10 cellular contexts compared by ENCODE assay signal in the genomic region with DNA sequence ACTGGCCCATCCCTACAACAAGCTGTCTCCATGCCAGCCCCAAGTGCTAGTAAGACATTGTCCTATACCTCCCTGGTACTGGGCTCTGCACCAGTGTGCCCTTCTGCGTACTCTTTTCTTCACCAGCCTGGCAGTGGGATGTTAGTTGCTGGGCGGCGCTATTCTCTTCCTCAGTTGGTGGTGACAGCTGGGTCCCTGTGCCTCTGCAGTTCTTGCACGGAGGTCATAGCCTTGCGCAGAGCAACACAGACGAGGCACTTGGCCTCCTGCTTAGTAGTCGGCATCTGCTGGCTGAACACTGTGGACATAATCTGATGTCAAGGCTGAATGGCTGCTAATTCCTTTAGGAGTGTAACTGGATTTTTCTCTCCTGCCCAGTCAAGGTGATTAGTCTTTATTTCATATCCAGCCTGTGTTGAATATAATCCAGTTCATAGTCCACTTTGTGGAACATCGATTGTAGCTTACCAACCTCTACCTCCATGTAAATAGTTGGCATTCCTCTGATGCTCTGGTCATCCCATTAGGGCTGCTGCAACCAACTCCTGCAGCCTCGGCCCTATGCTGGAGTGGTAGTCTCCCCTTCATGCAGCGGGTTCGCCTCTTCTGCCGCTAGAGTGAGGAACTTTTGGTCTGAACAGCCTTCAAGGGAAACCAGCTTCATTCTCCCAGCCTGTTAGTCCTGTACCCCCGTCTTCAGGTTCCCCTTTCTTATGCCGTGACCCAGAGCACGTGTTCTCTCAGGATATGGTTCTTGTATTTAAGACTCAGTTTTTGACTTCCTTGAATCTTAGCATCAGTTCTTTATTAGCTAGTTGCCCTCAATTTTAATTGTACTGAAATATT. TPM values are rescaled to one million over a fixed set of nuclear protein-coding genes. Genes with fewer than 3 reads are reported as not detected.
DNase-seq lines count a peak whose midpoint lies in the region; ATAC-seq, FAIRE-seq and TF ChIP-seq lines count a peak whose summit lies in the region.
"Had no signal": no experiment of that assay in that cellular context is flagged by ENCODE, and none has a peak within 500 bp of the region (broad histone marks: within the 10 kb centered on the region; RNA-seq: fewer than 3 reads in every experiment).

No MANE protein-coding gene starts in this region.

- H3K4me1 ChIP-seq in K562 (replicated peaks in 1 of 2; ENCODE audit: control insufficient read depth in 2 of 2, insufficient read depth in 2 of 2, low read length in 2 of 2) (peaks cover 16% of the 10 kb centered on the region in 2 experiments; a peak in 4 of 5 replicates), stomach (peaks cover 0 to 53% (median 18%) of the 10 kb centered on the region in 4 donors)

- H3K9me1 ChIP-seq in K562 (ENCODE audit: control insufficient read depth, insufficient read depth, low read length) = peaks cover 6% of the 10 kb centered on the region

- H3K4me3 ChIP-seq in K562 = no peak overlapping the region
- no peak overlapping the region for H3K4me3 ChIP-seq in stomach

- TF ChIP-seq CTCF in K562 (IDR thresholded peaks at IDR 0.05 in 2 of 3, conservative IDR thresholded peaks at IDR 0.05 in 1 of 3; ENCODE audit: insufficient read depth in 2 of 3, low read depth in 1 of 3, low read length in 3 of 3) = no peak
- no peak for TF ChIP-seq CTCF in stomach (IDR thresholded peaks at IDR 0.05)

- peaks cover 12% of the 10 kb centered on the region for H4K20me1 ChIP-seq in K562 (replicated peaks; ENCODE audit: control insufficient read depth, insufficient read depth, low read length)

- TF ChIP-seq POLR2A in K562 (conservative IDR thresholded peaks at IDR 0.05) = no peak
- no peak for TF ChIP-seq POLR2A in stomach (IDR thresholded peaks at IDR 0.05)

- CTCF ChIA-PET in activated naive CD4-positive, alpha-beta T cell treated with anti-CD3 and anti-CD28 coated beads for 36 hours (lab: Charles Lee) = interaction anchor here (0.7 to 1.7 kb wide), 3 partner anchors 11 to 44 kb away, joined by 3 read pairs; no protein-coding TSS in a partner anchor
- CTCF ChIA-PET in K562 (lab: Yijun Ruan, JAX; ENCODE audit: low intra/inter-chr PET ratio) = no interaction called here

- in situ Hi-C loops in KBM-7 (cut with MboI; ENCODE audit: low pct_unique_long_range_greater_than_20kb, low sequenced_read_pairs) = no loop called here
- in situ Hi-C loops in K562 (cut with MboI) = no loop called here

- BruUV-seq in K562 (replicated peaks; lab: Mats Ljungman, UMichigan) = no TSS peak

- DNase-seq in activated naive CD4-positive, alpha-beta T cell treated with anti-CD3 and anti-CD28 coated beads for 36 hours = peak; percentile 22
- DNase-seq in activated naive CD4-positive, alpha-beta T cell treated with Interleukin-2 at 50 U/mL for 16 hours = no peak
- peak; percentile 44 for DNase-seq in KBM-7
- no peak for DNase-seq in K562 (ENCODE audit: extremely low read depth in 1 of 4, low spot score in 3 of 4)
- DNase-seq in stimulated activated naive B cell treated with anti-CD40 and anti-IgM and Interleukin-4, amounts not matched to agents 10 μg/mL and 1 μg/mL and 100 μg/mL, for 72 hours = no peak
- DNase-seq in stomach = no peak
- no peak for DNase-seq in NCI-H226
- no peak for DNase-seq in UCSD-AML1 (lab: John Stamatoyannopoulos, UW; ENCODE audit: unreplicated experiment)
- DNase-seq: activated CD4-positive, CD25-positive, alpha-beta regulatory T cell; NCI-H774 had no signal

- intact Hi-C loops in activated naive CD4-positive, alpha-beta T cell treated with anti-CD3 and anti-CD28 coated beads for 36 hours (cut with micrococcal nuclease) = loop anchor here (2.0 to 10.0 kb wide), 2 partner anchors 35 to 641 kb away; a partner anchor contains a TSS
- intact Hi-C loops in K562 (cut with micrococcal nuclease) (no loop called here), stomach (cut with DNase I; ENCODE audit: low total_unique reads) (no loop called here)

- H3K27ac Mint-ChIP-seq in activated naive CD4-positive, alpha-beta T cell treated with anti-CD3 and anti-CD28 coated beads for 36 hours = peak overlapping the region; percentile 19
- H3K27ac Mint-ChIP-seq in stimulated activated naive B cell treated with anti-CD40 and anti-IgM and Interleukin-4, amounts not matched to agents 10 μg/mL and 1 μg/mL and 100 μg/mL, for 72 hours = peak overlapping the region; percentile 60

- 74% methylated on average over 13 of the region's 15 CpGs for WGBS in K562 (ENCODE audit: insufficient coverage, low coverage, missing lambda C conversion rate)
- WGBS in stomach, 5 donors = 81 to 87% (median 84%) methylated on average over 15 of the region's 15 CpGs

- peaks cover 45% of the 10 kb centered on the region for H3K36me3 ChIP-seq in K562 (ENCODE audit: control insufficient read depth, insufficient read depth, low read length)
- H3K36me3 ChIP-seq in stomach = peaks cover 5 to 67% (median 43%) of the 10 kb centered on the region in 4 donors

- H3K9ac ChIP-seq in K562 (ENCODE audit: insufficient read depth in 1 of 2, low read depth in 2 of 2, low read length in 2 of 2) = 0 out of 4 replicates have a peak overlapping the region, but pooled peaks of 1 of the 2 experiments have one; percentile 13

- H2AFZ ChIP-seq in K562 (ENCODE audit: low read depth, low read length) = no peak overlapping the region

- ATAC-seq in K562 = no peak
- ATAC-seq in stimulated activated naive B cell treated with anti-CD40 and anti-IgM and Interleukin-4, amounts not matched to agents 10 μg/mL and 1 μg/mL and 100 μg/mL, for 72 hours (replicated peaks) = peak; percentile 87 to 88

- no peaks in the 10 kb centered on the region for H3K36me3 Mint-ChIP-seq in activated naive CD4-positive, alpha-beta T cell treated with anti-CD3 and anti-CD28 coated beads for 36 hours (ENCODE audit: low read depth)
- peaks cover 19 to 31% of the 10 kb centered on the region in 2 donors for H3K36me3 Mint-ChIP-seq in stimulated activated naive B cell treated with anti-CD40 and anti-IgM and Interleukin-4, amounts not matched to agents 10 μg/mL and 1 μg/mL and 100 μg/mL, for 72 hours

- H3K27me3 ChIP-seq in K562 (ENCODE audit: control insufficient read depth in 2 of 2, insufficient read depth in 2 of 2, low read length in 2 of 2) = no peaks in the 10 kb centered on the region
- no peaks in the 10 kb centered on the region for H3K27me3 ChIP-seq in stomach

- H3K9me3 ChIP-seq in K562 (replicated peaks; ENCODE audit: control insufficient read depth, insufficient read depth, low read depth, low read length) (no peaks in the 10 kb centered on the region), stomach (no peaks in the 10 kb centered on the region)

- H3K4me2 ChIP-seq in K562 (ENCODE audit: insufficient read depth, low read length) = no peak overlapping the region

- TF ChIP-seq EP300 in K562 (IDR thresholded peaks at IDR 0.05; ENCODE audit: low read length) (no peak), stomach (IDR thresholded peaks at IDR 0.05) (no peak)

- FAIRE-seq in K562 (lab: Jason Lieb, UNC) = peak; percentile 58

- H3K9me3 Mint-ChIP-seq in activated naive CD4-positive, alpha-beta T cell treated with anti-CD3 and anti-CD28 coated beads for 36 hours = no peaks in the 10 kb centered on the region
- H3K9me3 Mint-ChIP-seq in stimulated activated naive B cell treated with anti-CD40 and anti-IgM and Interleukin-4, amounts not matched to agents 10 μg/mL and 1 μg/mL and 100 μg/mL, for 72 hours = no peaks in the 10 kb centered on the region

- TF ChIP-seq RAD21 in K562 (CRISPR knock-in tag; conservative IDR thresholded peaks at IDR 0.05 in 1 of 2, IDR thresholded peaks at IDR 0.05 in 1 of 2) = no peak

- peaks cover 1% of the 10 kb centered on the region; the same call in 2 of the 3 replicates for H3K79me2 ChIP-seq in K562 (ENCODE audit: control insufficient read depth, insufficient read depth, low read length)

- H3K4me3 Mint-ChIP-seq in activated naive CD4-positive, alpha-beta T cell treated with anti-CD3 and anti-CD28 coated beads for 36 hours = peak overlapping the region; percentile 30
- peak overlapping the region; percentile 39 to 68 for H3K4me3 Mint-ChIP-seq in stimulated activated naive B cell treated with anti-CD40 and anti-IgM and Interleukin-4, amounts not matched to agents 10 μg/mL and 1 μg/mL and 100 μg/mL, for 72 hours

- H3K4me1 Mint-ChIP-seq in activated naive CD4-positive, alpha-beta T cell treated with anti-CD3 and anti-CD28 coated beads for 36 hours (ENCODE audit: low read depth) = peaks cover 32% of the 10 kb centered on the region
- H3K4me1 Mint-ChIP-seq in stimulated activated naive B cell treated with anti-CD40 and anti-IgM and Interleukin-4, amounts not matched to agents 10 μg/mL and 1 μg/mL and 100 μg/mL, for 72 hours = peaks cover 24 to 31% of the 10 kb centered on the region in 2 donors

- H3K27ac ChIP-seq in K562 (ENCODE audit: extremely low read depth, low read depth, low read length) (0 out of 3 replicates have a peak overlapping the region, but pooled peaks have one; percentile 14), stomach (no peak overlapping the region)

- POLR2A ChIA-PET in K562 (lab: Yijun Ruan, JAX) = interaction anchor here (0.8 to 1.1 kb wide), 5 partner anchors 8 to 19 kb away, joined by 3 to 5 read pairs (median 3); no protein-coding TSS in a partner anchor

- no peaks in the 10 kb centered on the region for H3K27me3 Mint-ChIP-seq in activated naive CD4-positive, alpha-beta T cell treated with anti-CD3 and anti-CD28 coated beads for 36 hours (ENCODE audit: low read depth)
- H3K27me3 Mint-ChIP-seq in stimulated activated naive B cell treated with anti-CD40 and anti-IgM and Interleukin-4, amounts not matched to agents 10 μg/mL and 1 μg/mL and 100 μg/mL, for 72 hours = no peaks in the 10 kb centered on the region

RNA-seq across cellular contexts. Expression of a gene that starts 32.9 kb away (rescaled TPM):
- 10 to 100 TPM; 42.2 to 46.0 TPM for total RNA-seq in activated naive CD4-positive, alpha-beta T cell treated with anti-CD3 and anti-CD28 coated beads for 36 hours
- 30.4 and 40.8 TPM in 2 replicates for total RNA-seq in K562 (2011; cell fraction: chromatin; rRNA removed; ENCODE audit: low replicate concordance)
- 22.5 and 24.2 TPM in 2 replicates for total RNA-seq in K562 (2011; cell fraction: nucleolus; rRNA removed)
- 37.6 and 62.4 TPM in 2 replicates for total RNA-seq in K562 (2011; cell fraction: nucleoplasm; rRNA removed)
- total RNA-seq in K562 (2014; rRNA removed) (31.1 and 34.5 TPM in 2 replicates), K562 (2014; rRNA removed; fragmentation: Illumina TruSeq; extraction: Trizol) (69.9 and 73.6 TPM in 2 replicates), K562 (2015; rRNA removed; fragmentation: Illumina TruSeq; extraction: Trizol) (59.6 and 63.6 TPM in 2 replicates), K562 (2021) (75.5 and 82.5 TPM in 2 replicates), stomach (100 to 1,000 TPM in 2 of 5 donors, 10 to 100 TPM in 3; 42.6 to 224 (median 89.6) TPM)
- polyA plus RNA-seq in K562 (2011; rRNA removed) (64.8 and 90.3 TPM in 2 replicates), K562 (2014; fragmentation: Illumina TruSeq; extraction: Trizol) (78.3 and 101 TPM in 2 replicates), K562 (2014; fragmentation: Nextera tagmentation; extraction: Ambion mirVana) (1 to 10 TPM; 3.3 to 6.3 TPM), K562 (2014; rRNA removed) (59.1 and 59.4 TPM in 2 replicates), stomach (10 to 100 TPM; 16.5 to 50.3 (median 45.4) TPM)
- polyA plus RNA-seq in K562 (2011; cell fraction: cytosol; rRNA removed) = 29.8 and 49.5 TPM in 2 replicates
- polyA plus RNA-seq in K562 (2011; cell fraction: nucleus; rRNA removed) = 44.5 and 52.5 TPM in 2 replicates
- 48.0 and 52.7 TPM in 2 replicates for polyA plus RNA-seq in K562 (2012)
- polyA minus RNA-seq in K562 (2011; rRNA and poly(A)+ RNA removed) = 46.6 and 47.8 TPM in 2 replicates
- polyA minus RNA-seq in K562 (2011; cell fraction: cytosol; rRNA and poly(A)+ RNA removed) = 26.5 and 29.5 TPM in 2 replicates
- 28.0 and 52.0 TPM in 2 replicates for polyA minus RNA-seq in K562 (2011; cell fraction: nucleus; rRNA and poly(A)+ RNA removed)

RNA-seq across cellular contexts. Expression of a gene that starts 33.3 kb away (rescaled TPM):
- 1 to 10 TPM; 3.3 to 3.7 TPM for total RNA-seq in activated naive CD4-positive, alpha-beta T cell treated with anti-CD3 and anti-CD28 coated beads for 36 hours
- 5.4 and 7.1 TPM in 2 replicates for total RNA-seq in K562 (2011; cell fraction: chromatin; rRNA removed; ENCODE audit: low replicate concordance)
- 4.5 and 5.0 TPM in 2 replicates for total RNA-seq in K562 (2011; cell fraction: nucleolus; rRNA removed)
- 4.6 and 7.2 TPM in 2 replicates for total RNA-seq in K562 (2011; cell fraction: nucleoplasm; rRNA removed)
- total RNA-seq in K562 (2014; rRNA removed) = 1.4 TPM in 2 replicates
- total RNA-seq in K562 (2014; rRNA removed; fragmentation: Illumina TruSeq; extraction: Trizol) = 1.3 and 1.7 TPM in 2 replicates
- 1.5 and 2.1 TPM in 2 replicates for total RNA-seq in K562 (2015; rRNA removed; fragmentation: Illumina TruSeq; extraction: Trizol)
- 4.0 and 5.9 TPM in 2 replicates for total RNA-seq in K562 (2021)
- polyA plus RNA-seq in K562 (2011; rRNA removed) = 2.6 and 6.8 TPM in 2 replicates
- 2.4 and 6.8 TPM in 2 replicates for polyA plus RNA-seq in K562 (2011; cell fraction: cytosol; rRNA removed)
- 6.6 and 11.3 TPM in 2 replicates for polyA plus RNA-seq in K562 (2011; cell fraction: nucleus; rRNA removed)
- 4.0 and 11.0 TPM in 2 replicates for polyA plus RNA-seq in K562 (2012)
- polyA plus RNA-seq in K562 (2014; fragmentation: Illumina TruSeq; extraction: Trizol) = 2.6 and 3.6 TPM in 2 replicates
- under 1 TPM; 0.27 to 0.30 TPM for polyA plus RNA-seq in K562 (2014; fragmentation: Nextera tagmentation; extraction: Ambion mirVana)
- 3.1 and 3.4 TPM in 2 replicates for polyA plus RNA-seq in K562 (2014; rRNA removed)
- 2.2 and 3.6 TPM in 2 replicates for polyA minus RNA-seq in K562 (2011; rRNA and poly(A)+ RNA removed)
- 2.2 and 5.6 TPM in 2 replicates for polyA minus RNA-seq in K562 (2011; cell fraction: cytosol; rRNA and poly(A)+ RNA removed)
- 3.8 and 8.9 TPM in 2 replicates for polyA minus RNA-seq in K562 (2011; cell fraction: nucleus; rRNA and poly(A)+ RNA removed)
- total RNA-seq in stomach = 10 to 100 TPM in 3 of 5 donors, 1 to 10 TPM in 2; 3.5 to 30.4 (median 12.3) TPM
- polyA plus RNA-seq in stomach = 10 to 100 TPM; 21.7 to 32.6 (median 23.8) TPM

Comparison
In these comparisons a context has a peak if more than half of its experiments do, and no peak if none do; other contexts are left out.
1. DNase-seq: peak in activated naive CD4-positive, alpha-beta T cell treated with anti-CD3 and anti-CD28 coated beads for 36 hours (single experiment) and KBM-7 (single experiment); none in activated naive CD4-positive, alpha-beta T cell treated with Interleukin-2 at 50 U/mL for 16 hours (single experiment), K562 (0 of 4), stimulated activated naive B cell treated with anti-CD40 and anti-IgM and Interleukin-4, amounts not matched to agents 10 μg/mL and 1 μg/mL and 100 μg/mL, for 72 hours (single experiment), stomach (single experiment), NCI-H226 (single experiment) and UCSD-AML1 (single experiment).